Comparison of ENCODE assay signal across 22 cellular contexts in the genomic region with DNA sequence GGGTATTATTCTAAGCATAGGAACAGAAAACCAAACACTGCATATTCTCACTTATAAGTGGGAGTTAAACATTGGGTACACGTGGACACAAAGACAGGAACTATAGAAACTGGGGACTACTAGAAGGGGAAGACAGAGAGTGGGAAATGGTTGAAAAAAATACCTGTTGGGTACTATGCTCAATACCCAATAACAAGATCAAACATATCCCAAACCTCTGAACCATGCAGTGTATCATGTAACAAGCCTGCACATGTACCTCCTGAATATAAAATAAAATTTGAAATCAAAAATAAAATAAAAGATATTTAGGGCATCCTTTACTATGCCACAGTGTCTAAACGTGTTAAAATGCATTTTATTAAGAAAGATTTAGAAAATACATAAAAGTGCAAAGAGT.
"Had no signal": no experiment of that assay in that cellular context is flagged by ENCODE, and none has a peak within 500 bp of the region (broad histone marks: within the 10 kb centered on the region; RNA-seq: fewer than 3 reads in every experiment).

No MANE protein-coding gene starts in this region.

- FAIRE-seq: endometrium had no signal

- H3K4me1 ChIP-seq: ascending aorta, gastroesophageal sphincter, psoas muscle, tibial artery had no signal

- H3K27ac ChIP-seq: ascending aorta, gastroesophageal sphincter, psoas muscle, tibial artery, VCaP had no signal

- DNase-seq: activated CD4-positive, alpha-beta T cell treated with anti-CD3 and anti-CD28 coated beads, Interleukin-2, amount 50 U/mL, for 1 hour; activated CD4-positive, CD25-positive, alpha-beta regulatory T cell treated with anti-CD3 and anti-CD28 coated beads, Interleukin-2, amount 50 U/mL, for 72 hours; activated CD8-positive, alpha-beta memory T cell treated with anti-CD3 and anti-CD28 coated beads, Interleukin-2, amount 50 U/mL, for 4 hours; activated effector memory CD4-positive, alpha-beta T cell treated with Interleukin-2 at 50 U/mL for 16 hours; activated naive CD4-positive, alpha-beta T cell treated with anti-CD3 and anti-CD28 coated beads, Interleukin-2, amount 50 U/mL, for 16 hours; activated T-cell treated with anti-CD3 and anti-CD28 coated beads, Interleukin-2, amount 50 U/mL, for 48 hours; cerebellar nuclear complex; cortex of kidney; immature natural killer cell; left ventricle myocardium superior; mucosa of descending colon; naive B cell; psoas muscle; right cardiac atrium; stimulated activated naive CD8-positive, alpha-beta T cell treated with anti-CD3 and anti-CD28 coated beads, Interleukin-15, Interleukin-2, amounts not matched to agents 100 U/mL and 50 U/mL, for 24 hours; substantia nigra; tibial artery had no signal

- H3K27me3 ChIP-seq: ascending aorta, gastroesophageal sphincter, tibial artery had no signal

- H3K4me3 ChIP-seq: ascending aorta, gastroesophageal sphincter, mucosa of descending colon, psoas muscle, tibial artery had no signal

- ATAC-seq: esophagus mucosa; gastroesophageal sphincter; left ventricle myocardium superior; mucosa of descending colon; psoas muscle; right cardiac atrium; stimulated activated naive CD8-positive, alpha-beta T cell treated with anti-CD3 and anti-CD28 coated beads, Interleukin-15, Interleukin-2, amounts not matched to agents 100 U/mL and 50 U/mL, for 24 hours had no signal

- H3K36me3 ChIP-seq: ascending aorta, gastroesophageal sphincter, tibial artery had no signal

- H3K9me3 ChIP-seq: ascending aorta, gastroesophageal sphincter, mucosa of descending colon, psoas muscle, tibial artery had no signal
